Comparison of ENCODE assay signal across 11 cellular contexts in the genomic region with DNA sequence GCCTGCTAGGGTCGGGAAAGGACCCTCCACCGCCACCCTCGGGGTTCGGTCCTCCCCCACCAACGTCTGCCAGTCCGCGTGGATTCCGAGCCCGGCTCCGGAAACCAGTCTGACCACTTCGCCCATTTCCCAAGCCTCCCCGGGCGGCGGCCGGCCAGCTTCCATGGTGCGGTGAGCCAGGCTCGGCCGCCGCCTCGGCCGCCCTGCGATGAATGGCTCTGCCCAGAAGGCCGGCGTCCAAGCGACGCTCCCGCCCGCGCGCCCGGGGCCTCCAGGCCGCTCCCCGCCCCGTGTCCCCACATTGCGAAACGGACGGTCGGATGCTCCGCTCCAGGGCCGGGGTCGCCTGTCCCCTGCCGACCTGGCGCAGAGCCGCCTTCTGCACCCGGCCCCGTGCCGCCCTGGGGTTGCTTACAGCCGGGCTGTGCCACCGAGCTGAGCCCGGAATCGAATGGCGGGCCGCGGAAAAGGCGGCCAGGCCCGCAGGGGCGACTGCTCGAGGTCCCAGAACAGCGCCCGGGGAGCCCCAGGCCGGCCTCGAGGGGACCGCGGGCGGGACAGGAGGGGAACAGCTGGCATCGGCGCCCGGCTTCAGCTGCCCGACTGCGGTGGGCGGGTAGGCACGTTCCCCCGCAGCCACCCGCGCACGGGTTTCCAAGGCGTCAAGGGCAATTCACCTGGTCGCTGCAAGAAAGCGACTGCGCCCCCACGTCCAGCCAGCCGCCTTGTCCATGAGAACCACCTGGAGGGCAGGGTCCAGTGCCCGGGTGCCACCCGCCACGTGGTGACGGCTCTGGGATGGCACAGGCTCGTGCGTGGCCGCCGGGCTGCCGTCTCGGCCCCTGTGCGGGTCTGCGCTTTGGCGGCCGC. TPM values are rescaled to one million over a fixed set of nuclear protein-coding genes. Genes with fewer than 3 reads are reported as not detected.
DNase-seq lines count a peak whose midpoint lies in the region; ATAC-seq, FAIRE-seq and TF ChIP-seq lines count a peak whose summit lies in the region.
"Had no signal": no experiment of that assay in that cellular context is flagged by ENCODE, and none has a peak within 500 bp of the region (broad histone marks: within the 10 kb centered on the region; RNA-seq: fewer than 3 reads in every experiment).

No MANE protein-coding gene starts in this region.

- H3K14ac ChIP-seq in mesenchymal stem cell (ENCODE audit: low read length in 2 of 2) = no peak overlapping the region

- H3K27ac ChIP-seq in endothelial cell of umbilical vein (ENCODE audit: insufficient read depth, low read depth, low read length) (no peak overlapping the region), mesenchymal stem cell (ENCODE audit: low read length, poor library complexity, severe bottlenecking) (no peak overlapping the region), uterus (no peak overlapping the region)

- H2BK12ac ChIP-seq in mesenchymal stem cell (ENCODE audit: low read length in 2 of 2) = peak overlapping the region; percentile 15 to 42

- DNase-seq in NT2/D1 (ENCODE audit: low read depth, low spot score) = no peak
- DNase-seq in endothelial cell of umbilical vein (ENCODE audit: low read depth, low spot score) = no peak
- DNase-seq in mesenchymal stem cell = no peak
- peak; percentile 75 for DNase-seq in type B pancreatic cell (ENCODE audit: extremely low spot score, unreplicated experiment)
- no peak for DNase-seq in activated naive CD4-positive, alpha-beta T cell treated with anti-CD3 and anti-CD28 coated beads, Interleukin-2, amount 50 U/mL, for 16 hours
- no peak for DNase-seq in uterus
- DNase-seq: activated T-cell treated with anti-CD3 and anti-CD28 coated beads, Interleukin-2, amount 50 U/mL, for 72 hours; effector CD4-positive, alpha-beta T cell; NCI-H187 treated with DMSO at 0.1 percent for 48 hours had no signal

- intact Hi-C loops in endothelial cell of umbilical vein (cut with micrococcal nuclease) (no loop called here), uterus (cut with DNase I; ENCODE audit: low total_unique reads) (no loop called here)

- no peaks in the 10 kb centered on the region for H3K36me3 Mint-ChIP-seq in type B pancreatic cell

- no peaks in the 10 kb centered on the region for H3K79me1 ChIP-seq in mesenchymal stem cell (replicated peaks; ENCODE audit: low read length, poor library complexity, severe bottlenecking)

- H2AK5ac ChIP-seq in mesenchymal stem cell (ENCODE audit: low read length, severe bottlenecking) = no peak overlapping the region

- H3K79me2 ChIP-seq in endothelial cell of umbilical vein (ENCODE audit: control insufficient read depth, insufficient read depth, low read length) = no peaks in the 10 kb centered on the region

- POLR2A ChIA-PET in endothelial cell of umbilical vein (lab: Charles Lee) = interaction anchor here (1.6 kb wide), 1 partner anchor 24 kb away, joined by 6 read pairs; a partner anchor contains a TSS

- H3K4me1 ChIP-seq in NT2/D1 (ENCODE audit: insufficient read depth, insufficient read length) = peaks cover 28% of the 10 kb centered on the region
- peaks cover 8% of the 10 kb centered on the region for H3K4me1 ChIP-seq in endothelial cell of umbilical vein (ENCODE audit: control insufficient read depth, extremely low read depth, insufficient read depth, low read length)
- peaks cover 37% of the 10 kb centered on the region for H3K4me1 ChIP-seq in mesenchymal stem cell (ENCODE audit: control insufficient read depth, insufficient read depth, low read depth, low read length)
- peaks cover 0 to 30% of the 10 kb centered on the region in 2 donors for H3K4me1 ChIP-seq in uterus

- TF ChIP-seq POLR2A in endothelial cell of umbilical vein (IDR thresholded peaks at IDR 0.05; ENCODE audit: low read depth, low read length) (no peak), uterus (IDR thresholded peaks at IDR 0.05) (peak in 1 of 2 donors; percentile 11)

- WGBS in mesenchymal stem cell = 9% methylated on average over 94 of the region's 96 CpGs

- no peak overlapping the region for H2BK5ac ChIP-seq in mesenchymal stem cell (ENCODE audit: low read depth, low read length, poor library complexity, severe bottlenecking)

- H3K4me1 Mint-ChIP-seq in type B pancreatic cell (ENCODE audit: unreplicated experiment) = peaks cover 6% of the 10 kb centered on the region

- H3K9ac ChIP-seq in NT2/D1 (ENCODE audit: insufficient read length, low read depth) = peak overlapping the region; percentile 74
- H3K9ac ChIP-seq in endothelial cell of umbilical vein (replicated peaks; ENCODE audit: extremely low read depth, insufficient read depth, low read length) = no peak overlapping the region
- H3K9ac ChIP-seq in mesenchymal stem cell (ENCODE audit: low read length) = no peak overlapping the region

- BruUV-seq in endothelial cell of umbilical vein (replicated peaks; lab: Mats Ljungman, UMichigan) = no TSS peak

- H3K36me3 ChIP-seq in NT2/D1 (ENCODE audit: insufficient read depth, insufficient read length, low read length) (no peaks in the 10 kb centered on the region), endothelial cell of umbilical vein (ENCODE audit: control insufficient read depth in 2 of 2, extremely low read depth in 1 of 2, insufficient read depth in 2 of 2, low read length in 2 of 2) (no peaks in the 10 kb centered on the region), mesenchymal stem cell (ENCODE audit: control insufficient read depth in 1 of 2, insufficient read depth in 2 of 2, low read depth in 1 of 2, low read length in 2 of 2) (no peaks in the 10 kb centered on the region), uterus (no peaks in the 10 kb centered on the region)

- peak overlapping the region; percentile 37 for H3K4me3 ChIP-seq in NT2/D1 (ENCODE audit: insufficient read length, low read depth)
- H3K4me3 ChIP-seq in endothelial cell of umbilical vein (replicated peaks in 1 of 3; ENCODE audit: insufficient read depth in 1 of 3, low read depth in 1 of 3, low read length in 3 of 3) = peak overlapping the region in 1 of 3 experiments; percentile 0
- peak overlapping the region in 1 of 2 experiments; percentile 27 for H3K4me3 ChIP-seq in mesenchymal stem cell (ENCODE audit: insufficient read depth in 1 of 2, low read depth in 1 of 2, low read length in 2 of 2)
- H3K4me3 ChIP-seq in uterus = no peak overlapping the region

- no peak for ATAC-seq in GM18520 (IDR thresholded peaks at IDR 0.05; ENCODE audit: unreplicated experiment)
- ATAC-seq: activated T-cell treated with anti-CD3 and anti-CD28 coated beads, Interleukin-2, amount 50 U/mL, for 72 hours; SK-N-SH treated with all-trans-retinoic acid at 6 μM for 48 hours had no signal

- dilution Hi-C loops in endothelial cell of umbilical vein (cut with MboI; ENCODE audit: extremely low pct_ligation_motif_present, low sequenced_read_pairs) = no loop called here

- peak overlapping the region in 1 of 2 experiments; percentile 46 for H3K23ac ChIP-seq in mesenchymal stem cell (ENCODE audit: low read length in 2 of 2)

- H2AFZ ChIP-seq in endothelial cell of umbilical vein (ENCODE audit: low read depth, low read length) = peak overlapping the region; percentile 27
- H2AFZ ChIP-seq in mesenchymal stem cell (ENCODE audit: low read depth, low read length) = no peak overlapping the region

- H3K18ac ChIP-seq in mesenchymal stem cell (ENCODE audit: low read depth in 1 of 2, low read length in 2 of 2) = peak overlapping the region; percentile 49 to 72

- peak overlapping the region; percentile 69 for H4K8ac ChIP-seq in mesenchymal stem cell (ENCODE audit: low read length)

- H3K4me3 Mint-ChIP-seq in type B pancreatic cell = peak overlapping the region; percentile 49

- peak overlapping the region; percentile 21 for H3K4me2 ChIP-seq in endothelial cell of umbilical vein (ENCODE audit: insufficient read depth, low read length)
- H3K4me2 ChIP-seq in mesenchymal stem cell (ENCODE audit: low read length, poor library complexity, severe bottlenecking) = peak overlapping the region; percentile 61

- H3K9me1 ChIP-seq in endothelial cell of umbilical vein (replicated peaks; ENCODE audit: control insufficient read depth, extremely low read depth, insufficient read depth, low read length) = no peaks in the 10 kb centered on the region

- TF ChIP-seq CTCF in endothelial cell of umbilical vein (IDR thresholded peaks at IDR 0.05; ENCODE audit: extremely low read depth in 1 of 2, insufficient read depth in 1 of 2, low read depth in 1 of 2, low read length in 2 of 2) (no peak), type B pancreatic cell (conservative IDR thresholded peaks at IDR 0.05) (no peak), uterus (IDR thresholded peaks at IDR 0.05) (no peak)

- H3K27me3 ChIP-seq in NT2/D1 (ENCODE audit: insufficient read depth, insufficient read length) (peaks cover 97% of the 10 kb centered on the region), endothelial cell of umbilical vein (ENCODE audit: control insufficient read depth in 2 of 2, insufficient read depth in 2 of 2, low read length in 2 of 2) (peaks cover 56 to 82% of the 10 kb centered on the region in 2 experiments), mesenchymal stem cell (ENCODE audit: control insufficient read depth in 1 of 2, insufficient read depth in 1 of 2, low read length in 2 of 2) (peaks cover 85 to 90% of the 10 kb centered on the region in 2 experiments), uterus (peaks cover 26 to 39% of the 10 kb centered on the region in 2 donors)

- no peak overlapping the region for H2BK120ac ChIP-seq in mesenchymal stem cell (ENCODE audit: low read depth, low read length)

- no peak for FAIRE-seq in endothelial cell of umbilical vein (lab: Jason Lieb, UNC)

- peak overlapping the region; percentile 70 for H4K91ac ChIP-seq in mesenchymal stem cell (ENCODE audit: low read length)

- CTCF ChIA-PET in endothelial cell of umbilical vein (lab: Charles Lee) = interaction anchor here (0.6 to 6.1 kb wide), 6 partner anchors 19 to 73 kb away, joined by 3 to 59 read pairs (median 4); a partner anchor contains a TSS

- no peak overlapping the region for H3K27ac Mint-ChIP-seq in type B pancreatic cell

- H3K27me3 Mint-ChIP-seq in type B pancreatic cell = peaks cover 66% of the 10 kb centered on the region

- no peaks in the 10 kb centered on the region for H4K20me1 ChIP-seq in endothelial cell of umbilical vein (replicated peaks; ENCODE audit: control insufficient read depth, extremely low read depth, insufficient read depth, low read length)

- no peak overlapping the region for H3K4ac ChIP-seq in mesenchymal stem cell (ENCODE audit: low read depth in 1 of 2, low read length in 2 of 2)

- H3K9me3 Mint-ChIP-seq in type B pancreatic cell = no peaks in the 10 kb centered on the region
- H3K9me3 Mint-ChIP-seq: activated T-cell treated with anti-CD3 and anti-CD28 coated beads, Interleukin-2, amount 50 U/mL, for 72 hours had no signal

- H3K9me3 ChIP-seq in NT2/D1 (ENCODE audit: insufficient read depth, low read length) = no peaks in the 10 kb centered on the region
- no peaks in the 10 kb centered on the region for H3K9me3 ChIP-seq in endothelial cell of umbilical vein (replicated peaks; ENCODE audit: control insufficient read depth, insufficient read depth, low read length)
- H3K9me3 ChIP-seq in mesenchymal stem cell (ENCODE audit: control insufficient read depth, low read length) = no peaks in the 10 kb centered on the region
- H3K9me3 ChIP-seq in uterus = no peaks in the 10 kb centered on the region

- peak overlapping the region; percentile 76 for H2BK15ac ChIP-seq in mesenchymal stem cell (ENCODE audit: low read depth, poor library complexity, severe bottlenecking)

RNA-seq across cellular contexts. Expression of a gene that starts 18.3 kb away (rescaled TPM):
- 3.1 TPM in 2 replicates for total RNA-seq in endothelial cell of umbilical vein
- 0.49 and 0.69 TPM in 2 replicates for polyA plus RNA-seq in endothelial cell of umbilical vein
- polyA plus RNA-seq in endothelial cell of umbilical vein (2011; cell fraction: cytosol; rRNA removed) = 0.28 and 0.41 TPM in 2 replicates
- polyA plus RNA-seq in endothelial cell of umbilical vein (2011; cell fraction: nucleus; rRNA removed) = 0.40 and 1.1 TPM in 2 replicates
- 1.4 and 1.8 TPM in 2 replicates for polyA plus RNA-seq in endothelial cell of umbilical vein (2012)
- polyA minus RNA-seq in endothelial cell of umbilical vein = 0.25 and 1.1 TPM in 2 replicates
- polyA minus RNA-seq in endothelial cell of umbilical vein (2011; cell fraction: cytosol; rRNA and poly(A)+ RNA removed) = 2.4 TPM
- polyA minus RNA-seq in endothelial cell of umbilical vein (2011; cell fraction: nucleus; rRNA and poly(A)+ RNA removed) = 0.19 and 0.34 TPM in 2 replicates
- polyA plus RNA-seq in mesenchymal stem cell (2013, experiment 1 of 2) = 2.9 TPM
- 2.8 TPM for polyA plus RNA-seq in mesenchymal stem cell (2013, experiment 2 of 2)
- 13.3 and 16.0 TPM in 2 replicates for total RNA-seq in type B pancreatic cell (ENCODE audit: low replicate concordance)
- 10 to 100 TPM in 1 of 4 donors, 1 to 10 TPM in 2, not detected in 1; 1.8 to 10.7 (median 2.6) TPM for total RNA-seq in uterus

RNA-seq across cellular contexts. Expression of a gene that starts 24.0 kb away (rescaled TPM):
- 12.3 TPM in 2 replicates for total RNA-seq in endothelial cell of umbilical vein
- polyA plus RNA-seq in endothelial cell of umbilical vein = 7.0 and 9.3 TPM in 2 replicates
- 3.9 and 5.3 TPM in 2 replicates for polyA plus RNA-seq in endothelial cell of umbilical vein (2011; cell fraction: cytosol; rRNA removed)
- 4.6 and 5.5 TPM in 2 replicates for polyA plus RNA-seq in endothelial cell of umbilical vein (2011; cell fraction: nucleus; rRNA removed)
- polyA plus RNA-seq in endothelial cell of umbilical vein (2012) = 3.4 and 5.9 TPM in 2 replicates
- 2.9 and 3.6 TPM in 2 replicates for polyA minus RNA-seq in endothelial cell of umbilical vein
- polyA minus RNA-seq in endothelial cell of umbilical vein (2011; cell fraction: cytosol; rRNA and poly(A)+ RNA removed) = 36.5 TPM
- polyA minus RNA-seq in endothelial cell of umbilical vein (2011; cell fraction: nucleus; rRNA and poly(A)+ RNA removed) = 2.4 and 3.1 TPM in 2 replicates
- 21.6 TPM for polyA plus RNA-seq in mesenchymal stem cell (2013, experiment 1 of 2)
- polyA plus RNA-seq in mesenchymal stem cell (2013, experiment 2 of 2) = 21.8 TPM
- total RNA-seq in type B pancreatic cell (ENCODE audit: low replicate concordance) = 39.6 and 76.2 TPM in 2 replicates
- total RNA-seq in uterus = 1 to 10 TPM in 2 of 4 donors, under 1 TPM in 2; 0.26 to 8.4 (median 3.5) TPM

RNA-seq across cellular contexts. Expression of a gene that starts 37.3 kb away (rescaled TPM):
- total RNA-seq in endothelial cell of umbilical vein (19.8 and 20.0 TPM in 2 replicates), type B pancreatic cell (ENCODE audit: low replicate concordance) (21.6 and 72.0 TPM in 2 replicates), uterus (10 to 100 TPM in 1 of 4 donors, 1 to 10 TPM in 2, not detected in 1; 1.0 to 14.9 (median 4.6) TPM)
- polyA plus RNA-seq in endothelial cell of umbilical vein = 10.5 and 12.6 TPM in 2 replicates
- 8.4 and 9.0 TPM in 2 replicates for polyA plus RNA-seq in endothelial cell of umbilical vein (2011; cell fraction: cytosol; rRNA removed)
- 11.0 and 11.7 TPM in 2 replicates for polyA plus RNA-seq in endothelial cell of umbilical vein (2011; cell fraction: nucleus; rRNA removed)
- polyA plus RNA-seq in endothelial cell of umbilical vein (2012) = 9.3 and 9.8 TPM in 2 replicates
- polyA minus RNA-seq in endothelial cell of umbilical vein = 11.0 and 12.1 TPM in 2 replicates
- polyA minus RNA-seq in endothelial cell of umbilical vein (2011; cell fraction: cytosol; rRNA and poly(A)+ RNA removed) = 23.6 TPM
- polyA minus RNA-seq in endothelial cell of umbilical vein (2011; cell fraction: nucleus; rRNA and poly(A)+ RNA removed) = 3.8 and 6.0 TPM in 2 replicates
- 2.2 TPM for polyA plus RNA-seq in mesenchymal stem cell (2013, experiment 1 of 2)
- polyA plus RNA-seq in mesenchymal stem cell (2013, experiment 2 of 2) = 1.9 TPM
